ENCODE assay signal across 19 cellular contexts in genomic region chr12:76674669-76675315, GRCh38.
"Had no signal": no experiment of that assay in that cellular context is flagged by ENCODE, and none has a peak within 500 bp of the region (broad histone marks: within the 10 kb centered on the region; RNA-seq: fewer than 3 reads in every experiment).

No MANE protein-coding gene starts in this region.

- H3K36me3 Mint-ChIP-seq: activated CD4-positive, alpha-beta memory T cell treated with anti-CD3 and anti-CD28 coated beads for 36 hours; natural killer cell; stimulated activated effector memory CD8-positive, alpha-beta T cell treated with anti-CD3 and anti-CD28 coated beads, Interleukin-12 subunit alpha, Interleukin-12 subunit beta, amount 100 ng/mL, for 72 hours; type B pancreatic cell had no signal

- H3K4me3 Mint-ChIP-seq: activated CD4-positive, alpha-beta memory T cell treated with anti-CD3 and anti-CD28 coated beads for 36 hours; activated T-cell treated with anti-CD3 and anti-CD28 coated beads, Interleukin-2, amount 50 U/mL, for 72 hours; natural killer cell; stimulated activated effector memory CD8-positive, alpha-beta T cell treated with anti-CD3 and anti-CD28 coated beads, Interleukin-12 subunit alpha, Interleukin-12 subunit beta, amount 100 ng/mL, for 72 hours; type B pancreatic cell had no signal

- ATAC-seq: body of pancreas, natural killer cell, right cardiac atrium had no signal

- H3K9me3 ChIP-seq: body of pancreas had no signal

- H3K27me3 Mint-ChIP-seq: type B pancreatic cell had no signal

- DNase-seq: activated CD4-positive, alpha-beta memory T cell treated with anti-CD3 and anti-CD28 coated beads for 36 hours; activated CD4-positive, CD25-positive, alpha-beta regulatory T cell treated with anti-CD3 and anti-CD28 coated beads, Interleukin-2, amount 50 U/mL, for 72 hours; activated CD8-positive, alpha-beta memory T cell treated with anti-CD3 and anti-CD28 coated beads, Interleukin-2, amount 50 U/mL, for 4 hours; activated naive CD4-positive, alpha-beta T cell treated with Interleukin-2 at 50 U/mL for 16 hours; activated T-cell treated with anti-CD3 and anti-CD28 coated beads, Interleukin-2, amount 50 U/mL, for 72 hours; amniotic stem cell; body of pancreas; central memory CD4-positive, alpha-beta T cell; cortex of kidney; effector CD8-positive, alpha-beta T cell; foreskin melanocyte; head of caudate nucleus; natural killer cell; nucleus accumbens; right cardiac atrium; small intestine; substantia nigra had no signal

- H3K9me3 Mint-ChIP-seq: activated CD4-positive, alpha-beta memory T cell treated with anti-CD3 and anti-CD28 coated beads for 36 hours; natural killer cell; stimulated activated effector memory CD8-positive, alpha-beta T cell treated with anti-CD3 and anti-CD28 coated beads, Interleukin-12 subunit alpha, Interleukin-12 subunit beta, amount 100 ng/mL, for 72 hours had no signal

- H3K27ac ChIP-seq: body of pancreas had no signal

- H3K4me1 Mint-ChIP-seq: natural killer cell; stimulated activated effector memory CD8-positive, alpha-beta T cell treated with anti-CD3 and anti-CD28 coated beads, Interleukin-12 subunit alpha, Interleukin-12 subunit beta, amount 100 ng/mL, for 72 hours had no signal

- H3K4me3 ChIP-seq: body of pancreas had no signal

- H3K27ac Mint-ChIP-seq: activated CD4-positive, alpha-beta memory T cell treated with anti-CD3 and anti-CD28 coated beads for 36 hours; activated T-cell treated with anti-CD3 and anti-CD28 coated beads, Interleukin-2, amount 50 U/mL, for 72 hours; natural killer cell; stimulated activated effector memory CD8-positive, alpha-beta T cell treated with anti-CD3 and anti-CD28 coated beads, Interleukin-12 subunit alpha, Interleukin-12 subunit beta, amount 100 ng/mL, for 72 hours; type B pancreatic cell had no signal

- H3K27me3 ChIP-seq: body of pancreas had no signal
